ENCODE assay signal across 12 cellular contexts in the genomic region with DNA sequence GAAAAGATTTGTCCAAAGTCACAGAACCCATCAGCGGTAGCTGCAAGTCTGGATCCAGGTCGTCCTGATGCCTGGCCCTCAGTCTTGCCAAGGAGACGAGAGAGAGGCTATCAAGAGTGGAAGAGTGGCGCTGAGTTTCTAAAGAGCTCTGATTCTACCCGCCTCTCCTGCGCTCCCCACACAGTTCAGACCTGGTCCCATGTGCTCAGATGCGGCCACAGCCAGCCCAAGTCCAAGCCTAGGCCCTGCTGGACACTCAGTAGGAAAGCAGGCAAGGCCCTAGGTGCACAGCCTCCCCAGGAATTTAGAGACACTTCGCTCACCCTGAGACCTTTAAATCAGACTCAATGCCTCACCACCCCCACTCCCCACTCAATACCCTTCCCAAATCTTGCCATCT. TPM values are rescaled to one million over a fixed set of nuclear protein-coding genes. Genes with fewer than 3 reads are reported as not detected.
DNase-seq lines count a peak whose midpoint lies in the region; ATAC-seq, FAIRE-seq and TF ChIP-seq lines count a peak whose summit lies in the region.
"Had no signal": no experiment of that assay in that cellular context is flagged by ENCODE, and none has a peak within 500 bp of the region (broad histone marks: within the 10 kb centered on the region; RNA-seq: fewer than 3 reads in every experiment).

No MANE protein-coding gene starts in this region.

- H3K27me3 ChIP-seq in CD8-positive, alpha-beta memory T cell (ENCODE audit: insufficient read depth, low read length, poor library complexity, severe bottlenecking): no peaks in the 10 kb centered on the region
- H3K27me3 ChIP-seq in pancreas: no peaks in the 10 kb centered on the region

- H3K27me3 Mint-ChIP-seq in CD8-positive, alpha-beta memory T cell: no peaks in the 10 kb centered on the region
- H3K27me3 Mint-ChIP-seq in activated B cell treated with CpG ODN at 0.5 μM for 24 hours: no peaks in the 10 kb centered on the region

- ATAC-seq in activated B cell treated with CpG ODN at 0.5 μM for 24 hours (ENCODE audit: low read depth): no peak
- ATAC-seq in pancreas: peak in 1 of 4 donors; percentile 3
- no peak for ATAC-seq in GM21515 (IDR thresholded peaks at IDR 0.05; ENCODE audit: unreplicated experiment)
- ATAC-seq in GM19035 (IDR thresholded peaks at IDR 0.05; ENCODE audit: unreplicated experiment): no peak

- CTCF ChIA-PET in CD8-positive, alpha-beta memory T cell (lab: Charles Lee): interaction anchor here (1.9 kb wide), 1 partner anchor 9 kb away, joined by 6 read pairs; no protein-coding TSS in a partner anchor
- CTCF ChIA-PET in activated B cell treated with CpG ODN at 0.5 μM for 24 hours (lab: Charles Lee): interaction anchor here (1.0 to 1.2 kb wide), 2 partner anchors 11 to 13 kb away, joined by 3 to 4 read pairs; no protein-coding TSS in a partner anchor

- intact Hi-C loops in activated B cell treated with CpG ODN at 0.5 μM for 24 hours (cut with micrococcal nuclease): no loop called here
- intact Hi-C loops in cardiac septum (cut with DNase I): no loop called here
- intact Hi-C loops in pancreas (cut with DNase I): loop anchor here in 1 of 3 donors (5.0 kb wide), 1 partner anchor 38 kb away; no protein-coding TSS in a partner anchor

- H3K9me3 ChIP-seq in CD8-positive, alpha-beta memory T cell (ENCODE audit: low read length): no peaks in the 10 kb centered on the region
- no peaks in the 10 kb centered on the region for H3K9me3 ChIP-seq in pancreas

- H3K4me3 ChIP-seq in CD8-positive, alpha-beta memory T cell (ENCODE audit: low read length): no peak overlapping the region
- H3K4me3 ChIP-seq in pancreas: no peak overlapping the region

- no peak for TF ChIP-seq CTCF in activated B cell treated with CpG ODN at 0.5 μM for 24 hours (IDR thresholded peaks at IDR 0.05)
- TF ChIP-seq CTCF in pancreas (IDR thresholded peaks at IDR 0.05): no peak

- no peaks in the 10 kb centered on the region for H3K9me3 Mint-ChIP-seq in CD8-positive, alpha-beta memory T cell
- H3K9me3 Mint-ChIP-seq in activated B cell treated with CpG ODN at 0.5 μM for 24 hours: no peaks in the 10 kb centered on the region
- H3K9me3 Mint-ChIP-seq: CD14-positive monocyte had no signal

- H3K4me1 ChIP-seq in CD8-positive, alpha-beta memory T cell (ENCODE audit: insufficient read depth, low read length): peaks cover 66% of the 10 kb centered on the region
- peaks cover 77 to 85% (median 78%) of the 10 kb centered on the region in 3 donors for H3K4me1 ChIP-seq in pancreas

- H3K4me1 Mint-ChIP-seq in CD8-positive, alpha-beta memory T cell: peaks cover 83 to 94% (median 93%) of the 10 kb centered on the region in 3 donors
- H3K4me1 Mint-ChIP-seq in activated B cell treated with CpG ODN at 0.5 μM for 24 hours: peaks cover 95% of the 10 kb centered on the region

- peaks cover 10% of the 10 kb centered on the region for H3K36me3 ChIP-seq in CD8-positive, alpha-beta memory T cell (ENCODE audit: insufficient read depth, low read length)
- H3K36me3 ChIP-seq in pancreas: peaks cover 0 to 11% (median 0%) of the 10 kb centered on the region in 3 donors

- no peak for FAIRE-seq in pancreas (lab: Jason Lieb, UNC)
- FAIRE-seq: colon had no signal

- peaks cover 4 to 45% (median 10%) of the 10 kb centered on the region in 3 donors for H3K36me3 Mint-ChIP-seq in CD8-positive, alpha-beta memory T cell
- peaks cover 69% of the 10 kb centered on the region for H3K36me3 Mint-ChIP-seq in activated B cell treated with CpG ODN at 0.5 μM for 24 hours (ENCODE audit: low read depth)

- POLR2A ChIA-PET in CD8-positive, alpha-beta memory T cell (lab: Charles Lee): no interaction called here
- POLR2A ChIA-PET in activated B cell treated with CpG ODN at 0.5 μM for 24 hours (lab: Charles Lee): interaction anchor here (1.2 to 1.5 kb wide), 3 partner anchors 9 to 32 kb away, joined by 3 to 5 read pairs (median 4); a partner anchor contains a TSS

- WGBS in pancreas, 2 donors: 49 to 52% methylated on average over 8 of the region's 8 CpGs

- peak overlapping the region in 2 of 7 donors; percentile 43 to 69 for H3K4me3 Mint-ChIP-seq in CD8-positive, alpha-beta memory T cell
- no peak overlapping the region for H3K4me3 Mint-ChIP-seq in activated B cell treated with CpG ODN at 0.5 μM for 24 hours
- H3K4me3 Mint-ChIP-seq: CD14-positive monocyte had no signal

- no peak overlapping the region for H3K27ac ChIP-seq in CD8-positive, alpha-beta memory T cell (ENCODE audit: low read depth, low read length)
- peak overlapping the region; percentile 91 to 97 (median 92) for H3K27ac ChIP-seq in pancreas

- peak overlapping the region; percentile 8 to 100 (median 96) for H3K27ac Mint-ChIP-seq in CD8-positive, alpha-beta memory T cell
- H3K27ac Mint-ChIP-seq in activated B cell treated with CpG ODN at 0.5 μM for 24 hours: peak overlapping the region; percentile 59

- peak in 1 of 5 donors; percentile 1 for DNase-seq in CD8-positive, alpha-beta memory T cell
- DNase-seq in activated B cell treated with CpG ODN at 0.5 μM for 24 hours: no peak
- DNase-seq in cardiac septum (ENCODE audit: low spot score): peak; percentile 71
- peak in 1 of 6 donors; percentile 28 for DNase-seq in pancreas
- DNase-seq in NCI-H2171 (lab: John Stamatoyannopoulos, UW): no peak
- no peak for DNase-seq in activated gamma-delta T cell treated with Interleukin-2 at 50 U/mL for 16 hours
- DNase-seq: hippocampal formation, occipital lobe had no signal

RNA-seq across cellular contexts. Expression of a gene that starts 32.4 kb away (rescaled TPM):
- total RNA-seq in CD8-positive, alpha-beta memory T cell: 10 to 100 TPM; 56.4 to 59.8 TPM
- 114 TPM for polyA plus RNA-seq in CD8-positive, alpha-beta memory T cell
- 93.8 and 98.4 TPM in 2 replicates for total RNA-seq in activated B cell treated with CpG ODN at 0.5 μM for 24 hours
- 35.6 TPM for total RNA-seq in cardiac septum
- total RNA-seq in pancreas: 10 to 100 TPM; 20.7 to 30.4 (median 22.4) TPM
- 10 to 100 TPM; 64.9 to 82.8 TPM for polyA plus RNA-seq in pancreas

RNA-seq across cellular contexts. Expression of a gene that starts 35.3 kb away (rescaled TPM):
- total RNA-seq in CD8-positive, alpha-beta memory T cell: 10 to 100 TPM; 76.2 to 83.5 TPM
- 12.8 TPM for polyA plus RNA-seq in CD8-positive, alpha-beta memory T cell
- total RNA-seq in activated B cell treated with CpG ODN at 0.5 μM for 24 hours (79.8 and 98.6 TPM in 2 replicates), cardiac septum (14.2 TPM), pancreas (10 to 100 TPM; 30.6 to 67.4 (median 37.1) TPM)
- 100 to 1,000 TPM; 231 to 265 TPM for polyA plus RNA-seq in pancreas
